Comparison of ENCODE assay signal across 24 cellular contexts in the genomic region with DNA sequence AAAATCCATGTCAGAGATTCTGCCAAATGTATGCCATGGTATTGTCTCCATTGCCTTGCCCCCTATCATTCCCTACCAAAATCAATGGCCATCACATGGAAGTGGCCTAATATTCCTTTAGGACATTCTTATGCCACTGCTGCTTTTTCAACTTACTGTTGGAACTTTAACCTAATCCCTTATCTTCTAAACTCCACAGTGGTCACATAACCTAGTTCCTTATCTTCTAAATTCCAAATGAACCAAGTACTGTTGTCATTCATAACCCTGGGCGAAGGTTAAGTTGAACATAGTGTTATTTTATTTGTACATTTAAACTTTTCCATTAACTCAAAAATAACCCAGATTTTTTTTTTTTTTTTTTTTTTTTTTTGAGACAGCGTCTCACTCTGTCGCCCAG. TPM values are rescaled to one million over a fixed set of nuclear protein-coding genes. Genes with fewer than 3 reads are reported as not detected.
"Had no signal": no experiment of that assay in that cellular context is flagged by ENCODE, and none has a peak within 500 bp of the region (broad histone marks: within the 10 kb centered on the region; RNA-seq: fewer than 3 reads in every experiment).

No MANE protein-coding gene starts in this region.

- DNase-seq: dorsolateral prefrontal cortex; effector CD8-positive, alpha-beta T cell; endodermal cell; foreskin fibroblast; gastrocnemius medialis; head of caudate nucleus; mesenchymal stem cell; midbrain; naive thymus-derived CD4-positive, alpha-beta T cell; nucleus accumbens; sigmoid colon; spleen; stimulated activated naive B cell treated with anti-CD40 and anti-IgM and Interleukin-4, amounts not matched to agents 10 μg/mL and 1 μg/mL and 100 μg/mL, for 72 hours; upper lobe of right lung; uterus had no signal

- H3K4me3 ChIP-seq: dorsolateral prefrontal cortex, gastrocnemius medialis, neural progenitor cell, prostate gland, right atrium auricular region, sigmoid colon, spleen, thoracic aorta, tibial nerve, upper lobe of right lung, uterus had no signal

- H3K27me3 ChIP-seq: dorsolateral prefrontal cortex, gastrocnemius medialis, neural progenitor cell, right atrium auricular region, sigmoid colon, spleen, tibial nerve, upper lobe of right lung, uterus had no signal

- H3K9me3 ChIP-seq: gastrocnemius medialis, prostate gland, right atrium auricular region, sigmoid colon, spleen, thoracic aorta, tibial nerve, upper lobe of right lung, uterus had no signal

- H3K36me3 ChIP-seq: prostate gland, uterus had no signal

- H3K27ac ChIP-seq: dorsolateral prefrontal cortex, epithelial cell of prostate, gastrocnemius medialis, neural progenitor cell, prostate gland, right atrium auricular region, sigmoid colon, spleen, thoracic aorta, tibial nerve, upper lobe of right lung, uterus had no signal

- H3K4me1 ChIP-seq: gastrocnemius medialis, neural progenitor cell, prostate gland, right atrium auricular region, tibial nerve, upper lobe of right lung, uterus had no signal

- ATAC-seq: esophagus mucosa; gastrocnemius medialis; naive thymus-derived CD4-positive, alpha-beta T cell; stimulated activated naive B cell treated with anti-CD40 and anti-IgM and Interleukin-4, amounts not matched to agents 10 μg/mL and 1 μg/mL and 100 μg/mL, for 72 hours; upper lobe of right lung had no signal

RNA-seq across cellular contexts. Expression of a gene that starts 3.6 kb away (rescaled TPM):
- total RNA-seq: esophagus mucosa, gastrocnemius medialis, glomerular endothelial cell, osteocyte had no signal
